ENCODE assay signal across 11 cellular contexts in genomic region chr9:7298123-7298522, GRCh38.
A peak's percentile ranks its signal among the peaks of the same experiment; 100 is the strongest.
DNase-seq lines count a peak whose midpoint lies in the region; ATAC-seq lines count a peak whose summit lies in the region.
"Had no signal": no experiment of that assay in that cellular context is flagged by ENCODE, and none has a peak within 500 bp of the region (broad histone marks: within the 10 kb centered on the region; RNA-seq: fewer than 3 reads in every experiment).

No MANE protein-coding gene starts in this region.

- DNase-seq in NK-92 treated with Interleukin-12 subunit alpha and Interleukin-12 subunit beta, amount 100 ng/mL, for 24 hours (lab: John Stamatoyannopoulos, UW): peak; percentile 4
- DNase-seq in NK-92 (lab: John Stamatoyannopoulos, UW; ENCODE audit: unreplicated experiment) (no peak), Right ventricle myocardium superior (no peak), cerebellum (ENCODE audit: low spot score) (no peak)
- peak; percentile 19 for DNase-seq in stimulated activated CD4-positive, alpha-beta T cell treated with anti-CD3 and anti-CD28 coated beads, Interleukin-4, amount 100 ng/mL, for 24 hours
- no peak for DNase-seq in central memory CD4-positive, alpha-beta T cell
- DNase-seq: activated naive CD4-positive, alpha-beta T cell; occipital lobe had no signal

- peak; percentile 97 for ATAC-seq in GM21619 (IDR thresholded peaks at IDR 0.05; ENCODE audit: unreplicated experiment)
- peak; percentile 95 for ATAC-seq in HG03521 (IDR thresholded peaks at IDR 0.05; ENCODE audit: unreplicated experiment)
- no peak for ATAC-seq in Right ventricle myocardium superior (ENCODE audit: poor library complexity)
- ATAC-seq: A549 had no signal

- intact Hi-C loops in Right ventricle myocardium superior (cut with DNase I): no loop called here

Comparison
In these comparisons a context has a peak if more than half of its experiments do, and no peak if none do; other contexts are left out.
1. DNase-seq: peak in NK-92 treated with Interleukin-12 subunit alpha and Interleukin-12 subunit beta, amount 100 ng/mL, for 24 hours (single experiment) and stimulated activated CD4-positive, alpha-beta T cell treated with anti-CD3 and anti-CD28 coated beads, Interleukin-4, amount 100 ng/mL, for 24 hours (single experiment); none in NK-92 (single experiment), Right ventricle myocardium superior (single experiment), cerebellum (single experiment) and central memory CD4-positive, alpha-beta T cell (single experiment).